10 cellular contexts compared by ENCODE assay signal in the genomic region with DNA sequence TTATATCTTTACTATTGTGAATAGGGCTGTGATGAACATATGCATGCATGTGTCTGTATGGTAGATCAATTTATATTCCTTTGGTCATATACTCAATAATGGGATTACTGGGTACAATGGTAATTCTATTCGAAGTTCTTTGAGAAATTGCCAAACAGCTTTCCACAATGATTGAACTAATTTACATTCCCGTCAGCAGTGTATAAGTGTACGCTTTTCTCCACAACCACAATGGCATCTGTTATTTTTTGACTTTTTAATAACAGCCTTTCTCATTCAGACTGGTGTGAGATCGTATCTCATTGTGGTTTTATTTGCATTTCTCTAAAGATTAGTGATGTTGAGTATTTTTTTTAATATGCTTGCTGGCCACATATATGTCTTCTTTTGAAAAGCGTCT.
"Had no signal": no experiment of that assay in that cellular context is flagged by ENCODE, and none has a peak within 500 bp of the region (broad histone marks: within the 10 kb centered on the region; RNA-seq: fewer than 3 reads in every experiment).

No MANE protein-coding gene starts in this region.

- H3K36me3 ChIP-seq: HAP-1 had no signal

- H3K27ac ChIP-seq: GM23248 had no signal

- H3K4me3 Mint-ChIP-seq: GM23338, H9, HFFc6 had no signal

- H3K9ac ChIP-seq: GM23248 had no signal

- H3K9me3 Mint-ChIP-seq: GM23338 had no signal

- H3K27ac Mint-ChIP-seq: GM23338, H9, HFFc6 had no signal

- H2AFZ ChIP-seq: GM23248, GM23338 had no signal

- DNase-seq: GM23248, GOT3, H7, H9, HCEC 1CT, HFFc6 had no signal

- FAIRE-seq: H1, H54 had no signal

- H3K4me2 ChIP-seq: GM23338 had no signal

- H3K4me3 ChIP-seq: GM23248, GM23338, HAP-1 had no signal
